ENCODE assay signal across 1 cellular context in genomic region chr1:19643113-19643512, GRCh38.
A peak's percentile ranks its signal among the peaks of the same experiment; 100 is the strongest.
TF ChIP-seq lines count a peak whose summit lies in the region.

No MANE protein-coding gene starts in this region.

TF ChIP-seq in H1, 55 proteins besides CTCF, POLR2A, EP300 and RAD21 (continued from another document):
- TF ChIP-seq TEAD4 (IDR thresholded peaks at IDR 0.05; ENCODE audit: low read depth, low read length), result peak; percentile 25; the same call in 1 of the 2 replicates
TF ChIP-seq in H1: peak in this region for 1.
